In genomic region chr6:107392069-107392468, GRCh38 we compare ENCODE assay signal across 18 cellular contexts.
DNase-seq lines count a peak whose midpoint lies in the region; ATAC-seq, FAIRE-seq and TF ChIP-seq lines count a peak whose summit lies in the region.
"Had no signal": no experiment of that assay in that cellular context is flagged by ENCODE, and none has a peak within 500 bp of the region (broad histone marks: within the 10 kb centered on the region; RNA-seq: fewer than 3 reads in every experiment).

No MANE protein-coding gene starts in this region.

- H3K4me3 ChIP-seq in cardiac muscle cell, result no peak overlapping the region
- H3K4me3 ChIP-seq in right atrium auricular region, result no peak overlapping the region
- H3K4me3 ChIP-seq in GM12878, result no peak overlapping the region
- H3K4me3 ChIP-seq in mesendoderm (ENCODE audit: low read length), result no peak overlapping the region
- H3K4me3 ChIP-seq: BLaER1 had no signal

- RAD21 ChIA-PET in GM12878 (lab: Charles Lee; ENCODE audit: unreplicated experiment), result interaction anchor here (0.7 kb wide), 1 partner anchor 284 kb away, joined by 3 read pairs; no protein-coding TSS in a partner anchor

- no peaks in the 10 kb centered on the region for H3K9me3 ChIP-seq in cardiac muscle cell (ENCODE audit: low read depth)
- H3K9me3 ChIP-seq in right atrium auricular region, result peaks cover 0 to 20% of the 10 kb centered on the region in 2 donors
- H3K9me3 ChIP-seq in GM12878 (replicated peaks; ENCODE audit: control insufficient read depth, insufficient read depth, low read length), result peaks cover 3% of the 10 kb centered on the region

- no peak overlapping the region for H3K56ac ChIP-seq in mesendoderm (ENCODE audit: low read length)

- POLR2A ChIA-PET in GM12878 (lab: Charles Lee), result interaction anchor here (0.6 kb wide), 1 partner anchor 595 kb away, joined by 3 read pairs; no protein-coding TSS in a partner anchor

- H4K20me1 ChIP-seq in GM12878 (ENCODE audit: control insufficient read depth, insufficient read depth), result no peaks in the 10 kb centered on the region
- H4K20me1 ChIP-seq: BLaER1 had no signal

- no peak overlapping the region for H3K23ac ChIP-seq in mesendoderm (ENCODE audit: low read length)

- CTCF ChIA-PET in GM12878 (lab: Yijun Ruan, JAX), result no interaction called here

- 98% methylated on average over 2 of the region's 2 CpGs for WGBS in GM12878 (ENCODE audit: insufficient coverage, insufficient replicate concordance, low lambda C conversion rate, missing lambda C conversion rate)
- no CpG with 5 or more reads among the region's 2 CpGs for WGBS in mesendoderm (ENCODE audit: extremely low coverage, insufficient coverage, low lambda C conversion rate)

- H3K9ac ChIP-seq in GM12878 (ENCODE audit: control insufficient read depth, insufficient read depth, low read length) (no peak overlapping the region), mesendoderm (ENCODE audit: low read length) (no peak overlapping the region)
- H3K9ac ChIP-seq: BLaER1 had no signal

- no peak overlapping the region for H2AK5ac ChIP-seq in mesendoderm (ENCODE audit: low read length)

- no peak overlapping the region for H2BK15ac ChIP-seq in mesendoderm (replicated peaks; ENCODE audit: low read depth)

- no peak overlapping the region for H3K18ac ChIP-seq in mesendoderm (ENCODE audit: low read length)

- H2AFZ ChIP-seq in GM12878 (ENCODE audit: control insufficient read depth, low read depth, low read length), result no peak overlapping the region

- intact Hi-C loops in GM12878 (cut with micrococcal nuclease; ENCODE audit: unreplicated experiment), result no loop called here

- H2BK120ac ChIP-seq in mesendoderm (ENCODE audit: low read depth, low read length), result no peak overlapping the region

- no peak for TF ChIP-seq EP300 in GM12878 (IDR thresholded peaks at IDR 0.05; ENCODE audit: borderline replicate concordance in 1 of 2, control insufficient read depth in 1 of 2, low read depth in 2 of 2, low read length in 2 of 2)

- H3K27ac ChIP-seq in cardiac muscle cell (peak overlapping the region; percentile 73), right atrium auricular region (no peak overlapping the region), GM12878 (ENCODE audit: control insufficient read depth, insufficient read depth) (no peak overlapping the region), mesendoderm (ENCODE audit: low read depth, low read length) (no peak overlapping the region)
- H3K27ac ChIP-seq: 22Rv1, BLaER1 had no signal

- no peaks in the 10 kb centered on the region for H3K36me3 ChIP-seq in cardiac muscle cell
- H3K36me3 ChIP-seq in right atrium auricular region, result no peaks in the 10 kb centered on the region
- H3K36me3 ChIP-seq in GM12878 (ENCODE audit: control insufficient read depth in 2 of 2, insufficient read depth in 2 of 2, low read length in 1 of 2), result no peaks in the 10 kb centered on the region
- no peaks in the 10 kb centered on the region for H3K36me3 ChIP-seq in mesendoderm (ENCODE audit: control insufficient read depth, insufficient read depth, low read length)

- H4K5ac ChIP-seq in mesendoderm (ENCODE audit: low read length), result no peak overlapping the region

- ATAC-seq in GM12878 (no peak), HG03378 (IDR thresholded peaks at IDR 0.05; ENCODE audit: unreplicated experiment) (no peak)

- no peak overlapping the region for H3K4ac ChIP-seq in mesendoderm (ENCODE audit: low read depth, low read length)

- no peaks in the 10 kb centered on the region for H3K79me1 ChIP-seq in mesendoderm (ENCODE audit: low read length)

- no TSS peak for BruUV-seq in GM12878 (replicated peaks; lab: Mats Ljungman, UMichigan)

- H3K4me1 ChIP-seq in cardiac muscle cell (ENCODE audit: low read depth) (peaks cover 13% of the 10 kb centered on the region), right atrium auricular region (no peaks in the 10 kb centered on the region), GM12878 (ENCODE audit: control insufficient read depth, insufficient read depth, low read length) (no peaks in the 10 kb centered on the region), mesendoderm (ENCODE audit: control insufficient read depth, low read depth, low read length) (no peaks in the 10 kb centered on the region)
- H3K4me1 ChIP-seq: BLaER1 had no signal

- H3K4me2 ChIP-seq in GM12878 (ENCODE audit: control insufficient read depth, insufficient read depth), result no peak overlapping the region
- H3K4me2 ChIP-seq in mesendoderm (ENCODE audit: low read length), result no peak overlapping the region
- H3K4me2 ChIP-seq: BLaER1 had no signal

- TF ChIP-seq CTCF in cardiac muscle cell (IDR thresholded peaks at IDR 0.05; ENCODE audit: low read depth, low read length) (no peak), right atrium auricular region (IDR thresholded peaks at IDR 0.05) (no peak), GM12878 (IDR thresholded peaks at IDR 0.05 in 2 of 3, conservative IDR thresholded peaks at IDR 0.05 in 1 of 3; ENCODE audit: control insufficient read depth in 2 of 3, extremely low read depth in 1 of 3, insufficient read depth in 1 of 3, low read depth in 3 of 3, low read length in 3 of 3) (no peak)

- H3K27me3 ChIP-seq in cardiac muscle cell, result no peaks in the 10 kb centered on the region
- H3K27me3 ChIP-seq in right atrium auricular region, result no peaks in the 10 kb centered on the region
- H3K27me3 ChIP-seq in GM12878 (replicated peaks in 1 of 2; ENCODE audit: control insufficient read depth in 2 of 2, insufficient read depth in 2 of 2, low read length in 1 of 2), result no peaks in the 10 kb centered on the region
- H3K27me3 ChIP-seq in mesendoderm (ENCODE audit: insufficient read depth, low read length, poor library complexity), result no peaks in the 10 kb centered on the region
- H3K27me3 ChIP-seq: BLaER1 had no signal

- H3K79me2 ChIP-seq in GM12878 (ENCODE audit: control insufficient read depth, insufficient read depth, low read length) (no peaks in the 10 kb centered on the region), mesendoderm (ENCODE audit: control insufficient read depth, insufficient read depth, low read length) (no peaks in the 10 kb centered on the region)

- in situ Hi-C loops in GM12878 (cut with MboI), result no loop called here

- DNase-seq in cardiac muscle cell (ENCODE audit: low read depth in 1 of 2, low spot score in 1 of 2) (no peak), right atrium auricular region (ENCODE audit: low spot score) (no peak), GM12878 (ENCODE audit: low read depth, low spot score) (no peak), mesendoderm (peak; percentile 30), NCI-H1105 (lab: John Stamatoyannopoulos, UW) (no peak), UCSD-AML1 (lab: John Stamatoyannopoulos, UW; ENCODE audit: unreplicated experiment) (no peak)
- DNase-seq: CD4-positive, alpha-beta memory T cell; DMS153; DMS79; GDM1; HCEC 1CT; HFFc6; Karpas-422 had no signal

- no peak for TF ChIP-seq RAD21 in GM12878 (IDR thresholded peaks at IDR 0.05; ENCODE audit: insufficient read depth, low read depth, low read length)

- H2BK5ac ChIP-seq in mesendoderm (ENCODE audit: low read length), result no peak overlapping the region

- no peak for TF ChIP-seq POLR2A in GM12878 (IDR thresholded peaks at IDR 0.05; ENCODE audit: low read depth, low read length)

- FAIRE-seq in GM12878 (lab: Jason Lieb, UNC), result no peak
- FAIRE-seq: GM19239, H54 had no signal

- H4K8ac ChIP-seq in mesendoderm (ENCODE audit: low read depth, low read length), result no peak overlapping the region

- SMC1A ChIA-PET in GM12878 (lab: Charles Lee; ENCODE audit: uncharacterized antibody, unreplicated experiment), result no interaction called here

TF ChIP-seq in GM12878, 131 proteins besides CTCF, POLR2A, EP300 and RAD21:
- TF ChIP-seq, protein P1, sequence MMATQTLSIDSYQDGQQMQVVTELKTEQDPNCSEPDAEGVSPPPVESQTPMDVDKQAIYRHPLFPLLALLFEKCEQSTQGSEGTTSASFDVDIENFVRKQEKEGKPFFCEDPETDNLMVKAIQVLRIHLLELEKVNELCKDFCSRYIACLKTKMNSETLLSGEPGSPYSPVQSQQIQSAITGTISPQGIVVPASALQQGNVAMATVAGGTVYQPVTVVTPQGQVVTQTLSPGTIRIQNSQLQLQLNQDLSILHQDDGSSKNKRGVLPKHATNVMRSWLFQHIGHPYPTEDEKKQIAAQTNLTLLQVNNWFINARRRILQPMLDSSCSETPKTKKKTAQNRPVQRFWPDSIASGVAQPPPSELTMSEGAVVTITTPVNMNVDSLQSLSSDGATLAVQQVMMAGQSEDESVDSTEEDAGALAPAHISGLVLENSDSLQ (IDR thresholded peaks at IDR 0.05), result peak; percentile 53
- no peak for TF ChIP-seq NBN (IDR thresholded peaks at IDR 0.05)
